In the genomic region with DNA sequence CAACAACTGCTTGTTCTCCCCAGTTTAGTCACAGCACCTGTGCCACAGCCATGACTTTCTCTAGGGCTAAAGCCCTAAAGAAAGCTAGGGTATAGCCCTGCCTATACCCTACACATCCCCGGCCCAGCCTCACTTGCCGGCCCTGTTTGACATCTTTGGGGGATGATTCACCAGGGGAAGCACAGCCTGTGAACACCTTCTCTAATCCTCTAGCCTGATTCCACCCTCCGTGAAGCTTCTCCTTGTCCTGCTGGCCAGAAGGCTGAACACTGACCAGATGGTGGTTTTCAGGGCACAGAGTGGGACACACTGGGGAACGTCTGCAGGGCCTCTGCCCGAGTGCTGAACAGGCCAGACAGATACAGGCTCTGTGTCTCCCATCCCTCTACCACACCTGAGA, we compare ENCODE assay signal across 22 cellular contexts. TPM values are rescaled to one million over a fixed set of nuclear protein-coding genes. Genes with fewer than 3 reads are reported as not detected.
DNase-seq lines count a peak whose midpoint lies in the region; ATAC-seq, FAIRE-seq and TF ChIP-seq lines count a peak whose summit lies in the region.
"Had no signal": no experiment of that assay in that cellular context is flagged by ENCODE, and none has a peak within 500 bp of the region (broad histone marks: within the 10 kb centered on the region; RNA-seq: fewer than 3 reads in every experiment).

No MANE protein-coding gene starts in this region.

- H3K23me2 ChIP-seq in H1 (ENCODE audit: low read depth, low read length), result no peaks in the 10 kb centered on the region; the same call in 1 of the 2 replicates

- no peak overlapping the region for H2BK20ac ChIP-seq in H1 (ENCODE audit: low read length)

- CTCF ChIA-PET in H1 (lab: Charles Lee; ENCODE audit: partially characterized antibody), result interaction anchor here (0.7 to 7.8 kb wide), 13 partner anchors 10 to 647 kb away, joined by 3 to 117 read pairs (median 4); no protein-coding TSS in a partner anchor

- H3K36me3 ChIP-seq in DOHH2 (ENCODE audit: control insufficient read depth, low read length) (peaks cover 5% of the 10 kb centered on the region), OCI-LY1 (ENCODE audit: insufficient read depth, low read length) (no peaks in the 10 kb centered on the region), H1 (ENCODE audit: control insufficient read depth in 2 of 4, insufficient read depth in 4 of 4, low read length in 3 of 4) (no peaks in the 10 kb centered on the region), neutrophil (no peaks in the 10 kb centered on the region)
- H3K36me3 ChIP-seq: BE2C, cardiac muscle cell had no signal

- H3K56ac ChIP-seq in H1 (replicated peaks; ENCODE audit: insufficient read length, low read depth, low read length), result no peak overlapping the region

- no peak for ATAC-seq in left ventricle myocardium superior
- ATAC-seq in GM21786 (IDR thresholded peaks at IDR 0.05; ENCODE audit: unreplicated experiment), result no peak
- no peak for ATAC-seq in HG02623 (IDR thresholded peaks at IDR 0.05; ENCODE audit: unreplicated experiment)
- ATAC-seq: stimulated activated naive CD8-positive, alpha-beta T cell treated with anti-CD3 and anti-CD28 coated beads, Interleukin-15, Interleukin-2, amounts not matched to agents 100 U/mL and 50 U/mL, for 24 hours had no signal

- H2BK120ac ChIP-seq in H1 (replicated peaks; ENCODE audit: low read depth, low read length), result no peak overlapping the region

- DNase-seq in H1 (ENCODE audit: low read depth in 1 of 2, low spot score in 2 of 2) (no peak), left ventricle myocardium superior (no peak), NCI-H2171 treated with DMSO at 0.1 percent for 48 hours (lab: John Stamatoyannopoulos, UW) (no peak)
- DNase-seq: activated CD4-positive, CD25-positive, alpha-beta regulatory T cell treated with anti-CD3 and anti-CD28 coated beads, Interleukin-2, amount 50 U/mL, for 72 hours; activated CD8-positive, alpha-beta memory T cell treated with anti-CD3 and anti-CD28 coated beads, Interleukin-2, amount 50 U/mL, for 4 hours; activated naive CD4-positive, alpha-beta T cell treated with anti-CD3 and anti-CD28 coated beads, Interleukin-2, amount 10 ng/mL, durations not matched to agents 7 days and 5 days; BE2C; DMS79; GOT3; immature natural killer cell; NCI-H1092 treated with DMSO at 0.1 percent for 48 hours; NCI-H2171; occipital lobe; stimulated activated naive CD8-positive, alpha-beta T cell treated with anti-CD3 and anti-CD28 coated beads, Interleukin-15, Interleukin-2, amounts not matched to agents 100 U/mL and 50 U/mL, for 24 hours; T-helper 1 cell had no signal

- peaks cover 92% of the 10 kb centered on the region for H3K79me2 ChIP-seq in DOHH2 (ENCODE audit: control insufficient read depth, low read length)
- peaks cover 18% of the 10 kb centered on the region for H3K79me2 ChIP-seq in OCI-LY1 (ENCODE audit: insufficient read depth, low read length)
- H3K79me2 ChIP-seq in H1 (ENCODE audit: control insufficient read depth in 1 of 2, insufficient read depth in 2 of 2, low read length in 2 of 2), result peaks cover 0 to 53% of the 10 kb centered on the region in 2 experiments; a peak in 2 of 4 replicates

- H2BK5ac ChIP-seq in H1 (ENCODE audit: low read depth, low read length), result 0 out of 2 replicates have a peak overlapping the region, but pooled peaks have one; percentile 27

- no peaks in the 10 kb centered on the region for H3K9me2 ChIP-seq in DOHH2 (replicated peaks; ENCODE audit: control insufficient read depth, low read length)
- H3K9me2 ChIP-seq in OCI-LY1 (ENCODE audit: low read depth, low read length), result no peaks in the 10 kb centered on the region

- H2AFZ ChIP-seq in OCI-LY1 (ENCODE audit: low read length) (no peak overlapping the region), H1 (ENCODE audit: low read length) (no peak overlapping the region)

- H3K14ac ChIP-seq in H1 (ENCODE audit: insufficient read length), result no peak overlapping the region

- TF ChIP-seq RAD21 in H1 (IDR thresholded peaks at IDR 0.05 in 1 of 2, conservative IDR thresholded peaks at IDR 0.05 in 1 of 2; ENCODE audit: low read depth in 2 of 2, low read length in 2 of 2), result no peak

- peak overlapping the region; percentile 92 for H2BK15ac ChIP-seq in H1 (ENCODE audit: low read length)

- H4K91ac ChIP-seq in H1 (replicated peaks; ENCODE audit: insufficient read length, low read length), result no peak overlapping the region

- no peak for TF ChIP-seq CTCF in DOHH2 (IDR thresholded peaks at IDR 0.05; ENCODE audit: low read depth, low read length, poor library complexity, severe bottlenecking)
- TF ChIP-seq CTCF in OCI-LY1 (IDR thresholded peaks at IDR 0.05; ENCODE audit: low read length), result no peak
- TF ChIP-seq CTCF in H1 (IDR thresholded peaks at IDR 0.05; ENCODE audit: control extremely low read depth in 1 of 3, insufficient read depth in 1 of 3, low read depth in 1 of 3, low read length in 3 of 3), result no peak
- TF ChIP-seq CTCF in neutrophil (IDR thresholded peaks at IDR 0.05), result no peak

- peak overlapping the region; percentile 69 for H3K4me2 ChIP-seq in DOHH2 (ENCODE audit: low read length)
- H3K4me2 ChIP-seq in OCI-LY1 (ENCODE audit: low read length), result no peak overlapping the region; the same call in 1 of the 2 replicates
- H3K4me2 ChIP-seq in H1 (ENCODE audit: insufficient read depth in 1 of 2, low read depth in 2 of 2, low read length in 2 of 2), result peak overlapping the region in 1 of 2 experiments; percentile 28; a peak in 1 of 4 replicates

- H3K18ac ChIP-seq in H1 (ENCODE audit: extremely low read depth, low read length), result no peak overlapping the region

- peaks cover 61% of the 10 kb centered on the region for H3K4me1 ChIP-seq in DOHH2 (ENCODE audit: control insufficient read depth, low read length)
- peaks cover 74% of the 10 kb centered on the region for H3K4me1 ChIP-seq in OCI-LY1 (ENCODE audit: insufficient read depth, low read length, severe bottlenecking)
- H3K4me1 ChIP-seq in H1 (replicated peaks in 1 of 4; ENCODE audit: control insufficient read depth in 3 of 4, insufficient read depth in 4 of 4, low read length in 3 of 4), result peaks cover 20 to 39% (median 27%) of the 10 kb centered on the region in 4 experiments
- H3K4me1 ChIP-seq in neutrophil (ENCODE audit: control insufficient read depth in 1 of 2, insufficient read depth in 1 of 2, low read depth in 1 of 2, low read length in 1 of 2), result peaks cover 53 to 66% of the 10 kb centered on the region in 2 experiments

- WGBS in H1 (ENCODE audit: extremely low coverage in 1 of 2, insufficient coverage in 1 of 2, insufficient read length in 1 of 2, insufficient replicate concordance in 2 of 2, low coverage in 1 of 2, low lambda C conversion rate in 2 of 2, missing lambda C conversion rate in 1 of 2), 2 experiments, result 76% methylated on average over 5 of the region's 5 CpGs; no CpG with 5 or more reads in 1 of the 2 experiments

- H3K23ac ChIP-seq in H1 (ENCODE audit: insufficient read length), result no peak overlapping the region

- peaks cover 7% of the 10 kb centered on the region for H3K79me1 ChIP-seq in H1 (ENCODE audit: low read depth, low read length)

- POLR2A ChIA-PET in H1 (lab: Charles Lee; ENCODE audit: partially characterized antibody), result interaction anchor here (0.7 to 2.9 kb wide), 3 partner anchors 13 to 456 kb away, joined by 3 to 11 read pairs (median 4); no protein-coding TSS in a partner anchor

- intact Hi-C loops in left ventricle myocardium superior (cut with micrococcal nuclease), result no loop called here

- no peak for FAIRE-seq in H1 (lab: Jason Lieb, UNC)

- H4K8ac ChIP-seq in H1 (ENCODE audit: extremely low read depth, insufficient read depth, low read length), result no peak overlapping the region

- H3K27ac ChIP-seq in DOHH2 (ENCODE audit: low read depth, low read length) (no peak overlapping the region), OCI-LY1 (ENCODE audit: low read depth, low read length, poor library complexity, severe bottlenecking) (peak overlapping the region; percentile 24), H1 (ENCODE audit: low read depth, low read length) (no peak overlapping the region), neutrophil (peak overlapping the region; percentile 78)
- H3K27ac ChIP-seq: cardiac muscle cell had no signal

- no peak overlapping the region for H3K4ac ChIP-seq in H1 (replicated peaks; ENCODE audit: insufficient read length, low read depth, low read length)

- H2BK12ac ChIP-seq in H1 (ENCODE audit: low read depth, low read length), result peak overlapping the region; percentile 93; the same call in 1 of the 2 replicates

- no peak for TF ChIP-seq EP300 in H1 (IDR thresholded peaks at IDR 0.05; ENCODE audit: borderline replicate concordance in 1 of 2, low read depth in 2 of 2, low read length in 2 of 2)

- peaks cover 8% of the 10 kb centered on the region for H3F3A ChIP-seq in DOHH2 (ENCODE audit: control insufficient read depth, insufficient read depth)
- H3F3A ChIP-seq in OCI-LY1 (ENCODE audit: insufficient read depth, low read length), result no peaks in the 10 kb centered on the region

- no peak overlapping the region for H4K5ac ChIP-seq in H1 (ENCODE audit: insufficient read length, low read depth, low read length)

- H4K20me1 ChIP-seq in DOHH2 (ENCODE audit: control insufficient read depth, insufficient read depth, low read depth, low read length) (peaks cover 14% of the 10 kb centered on the region; the same call in 1 of the 2 replicates), OCI-LY1 (ENCODE audit: insufficient read depth, low read length) (no peaks in the 10 kb centered on the region), H1 (replicated peaks in 1 of 2; ENCODE audit: control insufficient read depth in 1 of 2, insufficient read depth in 2 of 2, low read length in 2 of 2) (peaks cover 5 to 8% of the 10 kb centered on the region in 2 experiments)

- H3K9ac ChIP-seq in OCI-LY1 (ENCODE audit: low read length), result no peak overlapping the region; the same call in 1 of the 2 replicates
- H3K9ac ChIP-seq in H1 (replicated peaks in 1 of 4; ENCODE audit: extremely low read depth in 1 of 4, low read depth in 3 of 4, low read length in 3 of 4), result no peak overlapping the region

- H3K9me3 ChIP-seq in DOHH2 (ENCODE audit: control insufficient read depth, insufficient read depth, low read length), result no peaks in the 10 kb centered on the region
- no peaks in the 10 kb centered on the region for H3K9me3 ChIP-seq in OCI-LY1 (ENCODE audit: low read length)
- no peaks in the 10 kb centered on the region for H3K9me3 ChIP-seq in H1 (ENCODE audit: insufficient read depth in 2 of 2, low read depth in 1 of 2, low read length in 1 of 2)
- no peaks in the 10 kb centered on the region for H3K9me3 ChIP-seq in neutrophil
- H3K9me3 ChIP-seq: BE2C had no signal

- 0 out of 2 replicates have a peak overlapping the region, but pooled peaks have one; percentile 34 for H2AK5ac ChIP-seq in H1 (ENCODE audit: low read depth, low read length)

- H3K27me3 ChIP-seq in DOHH2 (ENCODE audit: control insufficient read depth, low read length) (no peaks in the 10 kb centered on the region), OCI-LY1 (ENCODE audit: insufficient read depth, low read length) (no peaks in the 10 kb centered on the region), H1 (replicated peaks in 1 of 4; ENCODE audit: control insufficient read depth in 3 of 4, extremely low read depth in 1 of 4, insufficient read depth in 3 of 4, low read length in 3 of 4) (no peaks in the 10 kb centered on the region), neutrophil (no peaks in the 10 kb centered on the region)
- H3K27me3 ChIP-seq: BE2C, cardiac muscle cell had no signal

- H3K4me3 ChIP-seq in DOHH2 (ENCODE audit: low read length) (no peak overlapping the region), OCI-LY1 (ENCODE audit: low read depth, low read length, poor library complexity, severe bottlenecking) (no peak overlapping the region), H1 (ENCODE audit: extremely low read depth in 1 of 4, insufficient read depth in 2 of 4, low read depth in 3 of 4, low read length in 4 of 4) (no peak overlapping the region), neutrophil (ENCODE audit: low read depth in 1 of 2, low read length in 1 of 2) (no peak overlapping the region)
- H3K4me3 ChIP-seq: cardiac muscle cell, skin epidermis had no signal

- no peak for TF ChIP-seq POLR2A in H1 (IDR thresholded peaks at IDR 0.05; ENCODE audit: control extremely low read depth in 1 of 2, low read depth in 2 of 2, low read length in 2 of 2)

RNA-seq across cellular contexts. Expression of a gene that starts 6.0 kb away (rescaled TPM):
- total RNA-seq in H1 (2021; fragmentation: NEBNext Ultra II Directional; extraction: Animal tissue kit (Norgen Biotek cat#: 25700)), result 18.5 and 19.3 TPM in 2 replicates
- polyA plus RNA-seq in H1 (2011; rRNA removed), result 7.6 and 10.4 TPM in 2 replicates
- polyA plus RNA-seq in H1 (2011; cell fraction: cytosol; rRNA removed), result 8.3 TPM
- polyA plus RNA-seq in H1 (2011; cell fraction: nucleus; rRNA removed), result 15.4 TPM
- 11.0 to 13.8 TPM (median 12.7 TPM) in 4 replicates for polyA plus RNA-seq in H1 (2012, experiment 1 of 2)
- 5.8 TPM for polyA plus RNA-seq in H1 (2012, experiment 2 of 2)
- polyA plus RNA-seq in H1 (2013, experiment 1 of 2), result 6.8 TPM
- 7.1 TPM for polyA plus RNA-seq in H1 (2013, experiment 2 of 2)
- 31.9 and 32.4 TPM in 2 replicates for polyA minus RNA-seq in H1 (2011; rRNA and poly(A)+ RNA removed)
- 16.2 TPM for polyA minus RNA-seq in H1 (2011; cell fraction: cytosol; rRNA and poly(A)+ RNA removed)
- polyA minus RNA-seq in H1 (2011; cell fraction: nucleus; rRNA and poly(A)+ RNA removed), result 20.1 TPM
- 20.6 TPM for total RNA-seq in left ventricle myocardium superior

RNA-seq across cellular contexts. Expression of a gene that starts 8.1 kb away (rescaled TPM):
- 33.3 and 39.5 TPM in 2 replicates for total RNA-seq in H1 (2021; fragmentation: NEBNext Ultra II Directional; extraction: Animal tissue kit (Norgen Biotek cat#: 25700))
- polyA plus RNA-seq in H1 (2011; rRNA removed), result 47.3 and 84.0 TPM in 2 replicates
- 53.5 TPM for polyA plus RNA-seq in H1 (2011; cell fraction: cytosol; rRNA removed)
- polyA plus RNA-seq in H1 (2011; cell fraction: nucleus; rRNA removed), result 53.7 TPM
- polyA plus RNA-seq in H1 (2012, experiment 1 of 2), result 36.9 to 41.1 TPM (median 38.1 TPM) in 4 replicates
- polyA plus RNA-seq in H1 (2012, experiment 2 of 2), result 46.0 TPM
- 23.3 TPM for polyA plus RNA-seq in H1 (2013, experiment 1 of 2)
- 22.4 TPM for polyA plus RNA-seq in H1 (2013, experiment 2 of 2)
- polyA minus RNA-seq in H1 (2011; rRNA and poly(A)+ RNA removed), result 28.3 and 41.4 TPM in 2 replicates
- 28.3 TPM for polyA minus RNA-seq in H1 (2011; cell fraction: cytosol; rRNA and poly(A)+ RNA removed)
- 18.6 TPM for polyA minus RNA-seq in H1 (2011; cell fraction: nucleus; rRNA and poly(A)+ RNA removed)
- 124 TPM for total RNA-seq in left ventricle myocardium superior

Comparison
In these comparisons a context has a peak if more than half of its experiments do, and no peak if none do; other contexts are left out.
1. H3K27ac ChIP-seq: peak in OCI-LY1 (single experiment) and neutrophil (single experiment); none in DOHH2 (single experiment) and H1 (single experiment).